In genomic region chr2:54392925-54393324, GRCh38 we compare ENCODE assay signal across 11 cellular contexts.
"Had no signal": no experiment of that assay in that cellular context is flagged by ENCODE, and none has a peak within 500 bp of the region (broad histone marks: within the 10 kb centered on the region; RNA-seq: fewer than 3 reads in every experiment).

No MANE protein-coding gene starts in this region.

- H3K4me3 ChIP-seq: GM23248, GM23338, HAP-1 had no signal

- H2AFZ ChIP-seq: GM23248, GM23338 had no signal

- H3K4me1 ChIP-seq: HAP-1 had no signal

- H3K36me3 ChIP-seq: HAP-1 had no signal

- H3K9ac ChIP-seq: GM23248 had no signal

- H3K4me1 Mint-ChIP-seq: H9 had no signal

- DNase-seq: GM23248, GOT3, H7, H9, HCEC 1CT, HFFc6 had no signal

- FAIRE-seq: H1, H54 had no signal

- H3K27ac Mint-ChIP-seq: GM23338, H9, HFFc6 had no signal

- H3K9me3 ChIP-seq: HAP-1 had no signal

- H3K4me3 Mint-ChIP-seq: GM23338, H9, HFFc6 had no signal

- H3K27ac ChIP-seq: GM23248 had no signal

- H3K4me2 ChIP-seq: GM23338 had no signal

- H3K9me3 Mint-ChIP-seq: GM23338, H9 had no signal

- ATAC-seq: GM23338, HCT116 had no signal
